17 cellular contexts compared by ENCODE assay signal in genomic region chr4:111433436-111433835, GRCh38.
DNase-seq lines count a peak whose midpoint lies in the region; TF ChIP-seq lines count a peak whose summit lies in the region.
"Had no signal": no experiment of that assay in that cellular context is flagged by ENCODE, and none has a peak within 500 bp of the region (broad histone marks: within the 10 kb centered on the region; RNA-seq: fewer than 3 reads in every experiment).

No MANE protein-coding gene starts in this region.

- no peak overlapping the region for H3K4me3 Mint-ChIP-seq in mesothelial cell of epicardium
- no peak overlapping the region for H3K4me3 Mint-ChIP-seq in endodermal cell
- H3K4me3 Mint-ChIP-seq: B cell; CD4-positive, alpha-beta T cell; HFFc6 had no signal

- H3K27ac ChIP-seq in SK-N-MC (peak overlapping the region; percentile 11; the same call in 1 of the 2 replicates), endodermal cell (ENCODE audit: low read depth, low read length) (no peak overlapping the region)
- H3K27ac ChIP-seq: HL-60 had no signal

- H3K36me3 Mint-ChIP-seq in mesothelial cell of epicardium, result no peaks in the 10 kb centered on the region
- no peaks in the 10 kb centered on the region for H3K36me3 Mint-ChIP-seq in endodermal cell (ENCODE audit: low read depth)

- TF ChIP-seq CTCF in mesothelial cell of epicardium (IDR thresholded peaks at IDR 0.05; ENCODE audit: unreplicated experiment) (no peak), endodermal cell (conservative IDR thresholded peaks at IDR 0.05) (no peak)

- DNase-seq in EH (ENCODE audit: low read depth) (peak; percentile 6), NCI-H1694 (lab: John Stamatoyannopoulos, UW) (peak; percentile 15), SK-N-MC (ENCODE audit: low read depth, low spot score) (no peak), mesothelial cell of epicardium (ENCODE audit: low spot score in 2 of 2, unreplicated experiment in 2 of 2) (no peak), endodermal cell (no peak), NCI-H2081 (lab: John Stamatoyannopoulos, UW) (no peak), cerebellar cortex (ENCODE audit: low spot score) (no peak)
- DNase-seq: ACHN; C1 segment of cervical spinal cord; Calu3; CD4-positive, alpha-beta T cell; DMS 273 treated with DMSO at 0.1 percent for 48 hours; HCEC 1CT; HFFc6 had no signal

- no peaks in the 10 kb centered on the region for H3K4me1 ChIP-seq in endodermal cell (ENCODE audit: control insufficient read depth, insufficient read depth, low read length)

- H3K9me3 ChIP-seq in SK-N-MC (ENCODE audit: low read depth, low read length) (no peaks in the 10 kb centered on the region), endodermal cell (ENCODE audit: control insufficient read depth, low read length) (no peaks in the 10 kb centered on the region)

- H3K27ac Mint-ChIP-seq in mesothelial cell of epicardium (peak overlapping the region; percentile 22), endodermal cell (no peak overlapping the region)
- H3K27ac Mint-ChIP-seq: B cell; CD4-positive, alpha-beta T cell; HFFc6 had no signal

- H3K4me3 ChIP-seq in SK-N-MC (no peak overlapping the region; the same call in 1 of the 2 replicates), endodermal cell (ENCODE audit: low read length) (no peak overlapping the region)
- H3K4me3 ChIP-seq: GM12878 had no signal

- H3K9ac ChIP-seq in SK-N-MC (ENCODE audit: insufficient read length) (peak overlapping the region; percentile 37), endodermal cell (ENCODE audit: extremely low read depth, low read length, poor library complexity, severe bottlenecking) (no peak overlapping the region)

- no peaks in the 10 kb centered on the region for H3K27me3 ChIP-seq in endodermal cell (ENCODE audit: control insufficient read depth, insufficient read depth, low read length, poor library complexity, severe bottlenecking)

- H3K4me1 Mint-ChIP-seq in mesothelial cell of epicardium, result peaks cover 23% of the 10 kb centered on the region
- H3K4me1 Mint-ChIP-seq in endodermal cell, result no peaks in the 10 kb centered on the region
- H3K4me1 Mint-ChIP-seq: B cell had no signal

- WGBS in endodermal cell (ENCODE audit: insufficient coverage in 1 of 2, insufficient read length in 1 of 2), 2 experiments, result 85 to 100% methylated on average over 1 to 2 of the region's 2 CpGs

- H3K36me3 ChIP-seq in SK-N-MC (ENCODE audit: insufficient read depth, low read length) (no peaks in the 10 kb centered on the region), endodermal cell (ENCODE audit: control insufficient read depth, insufficient read depth, low read length) (no peaks in the 10 kb centered on the region)

- H3K27me3 Mint-ChIP-seq in mesothelial cell of epicardium (ENCODE audit: low read depth) (no peaks in the 10 kb centered on the region), endodermal cell (ENCODE audit: insufficient read depth) (no peaks in the 10 kb centered on the region)
- H3K27me3 Mint-ChIP-seq: B cell; CD4-positive, alpha-beta T cell had no signal

- H3K9me3 Mint-ChIP-seq in mesothelial cell of epicardium (peaks cover 7% of the 10 kb centered on the region), endodermal cell (peaks cover 2% of the 10 kb centered on the region)
- H3K9me3 Mint-ChIP-seq: HFFc6 had no signal

Comparison
In these comparisons a context has a peak if more than half of its experiments do, and no peak if none do; other contexts are left out.
1. DNase-seq: peak in EH (single experiment) and NCI-H1694 (single experiment); none in SK-N-MC (single experiment), mesothelial cell of epicardium (0 of 2), endodermal cell (single experiment), NCI-H2081 (0 of 2) and cerebellar cortex (single experiment).